In genomic region chr5:140317859-140318258, GRCh38 we compare ENCODE assay signal across 1 cellular context.
TF ChIP-seq lines count a peak whose summit lies in the region.

No MANE protein-coding gene starts in this region.

TF ChIP-seq in GM23338, 12 proteins besides CTCF, POLR2A, EP300 and RAD21 (continued from another document):
- TF ChIP-seq, protein P1, sequence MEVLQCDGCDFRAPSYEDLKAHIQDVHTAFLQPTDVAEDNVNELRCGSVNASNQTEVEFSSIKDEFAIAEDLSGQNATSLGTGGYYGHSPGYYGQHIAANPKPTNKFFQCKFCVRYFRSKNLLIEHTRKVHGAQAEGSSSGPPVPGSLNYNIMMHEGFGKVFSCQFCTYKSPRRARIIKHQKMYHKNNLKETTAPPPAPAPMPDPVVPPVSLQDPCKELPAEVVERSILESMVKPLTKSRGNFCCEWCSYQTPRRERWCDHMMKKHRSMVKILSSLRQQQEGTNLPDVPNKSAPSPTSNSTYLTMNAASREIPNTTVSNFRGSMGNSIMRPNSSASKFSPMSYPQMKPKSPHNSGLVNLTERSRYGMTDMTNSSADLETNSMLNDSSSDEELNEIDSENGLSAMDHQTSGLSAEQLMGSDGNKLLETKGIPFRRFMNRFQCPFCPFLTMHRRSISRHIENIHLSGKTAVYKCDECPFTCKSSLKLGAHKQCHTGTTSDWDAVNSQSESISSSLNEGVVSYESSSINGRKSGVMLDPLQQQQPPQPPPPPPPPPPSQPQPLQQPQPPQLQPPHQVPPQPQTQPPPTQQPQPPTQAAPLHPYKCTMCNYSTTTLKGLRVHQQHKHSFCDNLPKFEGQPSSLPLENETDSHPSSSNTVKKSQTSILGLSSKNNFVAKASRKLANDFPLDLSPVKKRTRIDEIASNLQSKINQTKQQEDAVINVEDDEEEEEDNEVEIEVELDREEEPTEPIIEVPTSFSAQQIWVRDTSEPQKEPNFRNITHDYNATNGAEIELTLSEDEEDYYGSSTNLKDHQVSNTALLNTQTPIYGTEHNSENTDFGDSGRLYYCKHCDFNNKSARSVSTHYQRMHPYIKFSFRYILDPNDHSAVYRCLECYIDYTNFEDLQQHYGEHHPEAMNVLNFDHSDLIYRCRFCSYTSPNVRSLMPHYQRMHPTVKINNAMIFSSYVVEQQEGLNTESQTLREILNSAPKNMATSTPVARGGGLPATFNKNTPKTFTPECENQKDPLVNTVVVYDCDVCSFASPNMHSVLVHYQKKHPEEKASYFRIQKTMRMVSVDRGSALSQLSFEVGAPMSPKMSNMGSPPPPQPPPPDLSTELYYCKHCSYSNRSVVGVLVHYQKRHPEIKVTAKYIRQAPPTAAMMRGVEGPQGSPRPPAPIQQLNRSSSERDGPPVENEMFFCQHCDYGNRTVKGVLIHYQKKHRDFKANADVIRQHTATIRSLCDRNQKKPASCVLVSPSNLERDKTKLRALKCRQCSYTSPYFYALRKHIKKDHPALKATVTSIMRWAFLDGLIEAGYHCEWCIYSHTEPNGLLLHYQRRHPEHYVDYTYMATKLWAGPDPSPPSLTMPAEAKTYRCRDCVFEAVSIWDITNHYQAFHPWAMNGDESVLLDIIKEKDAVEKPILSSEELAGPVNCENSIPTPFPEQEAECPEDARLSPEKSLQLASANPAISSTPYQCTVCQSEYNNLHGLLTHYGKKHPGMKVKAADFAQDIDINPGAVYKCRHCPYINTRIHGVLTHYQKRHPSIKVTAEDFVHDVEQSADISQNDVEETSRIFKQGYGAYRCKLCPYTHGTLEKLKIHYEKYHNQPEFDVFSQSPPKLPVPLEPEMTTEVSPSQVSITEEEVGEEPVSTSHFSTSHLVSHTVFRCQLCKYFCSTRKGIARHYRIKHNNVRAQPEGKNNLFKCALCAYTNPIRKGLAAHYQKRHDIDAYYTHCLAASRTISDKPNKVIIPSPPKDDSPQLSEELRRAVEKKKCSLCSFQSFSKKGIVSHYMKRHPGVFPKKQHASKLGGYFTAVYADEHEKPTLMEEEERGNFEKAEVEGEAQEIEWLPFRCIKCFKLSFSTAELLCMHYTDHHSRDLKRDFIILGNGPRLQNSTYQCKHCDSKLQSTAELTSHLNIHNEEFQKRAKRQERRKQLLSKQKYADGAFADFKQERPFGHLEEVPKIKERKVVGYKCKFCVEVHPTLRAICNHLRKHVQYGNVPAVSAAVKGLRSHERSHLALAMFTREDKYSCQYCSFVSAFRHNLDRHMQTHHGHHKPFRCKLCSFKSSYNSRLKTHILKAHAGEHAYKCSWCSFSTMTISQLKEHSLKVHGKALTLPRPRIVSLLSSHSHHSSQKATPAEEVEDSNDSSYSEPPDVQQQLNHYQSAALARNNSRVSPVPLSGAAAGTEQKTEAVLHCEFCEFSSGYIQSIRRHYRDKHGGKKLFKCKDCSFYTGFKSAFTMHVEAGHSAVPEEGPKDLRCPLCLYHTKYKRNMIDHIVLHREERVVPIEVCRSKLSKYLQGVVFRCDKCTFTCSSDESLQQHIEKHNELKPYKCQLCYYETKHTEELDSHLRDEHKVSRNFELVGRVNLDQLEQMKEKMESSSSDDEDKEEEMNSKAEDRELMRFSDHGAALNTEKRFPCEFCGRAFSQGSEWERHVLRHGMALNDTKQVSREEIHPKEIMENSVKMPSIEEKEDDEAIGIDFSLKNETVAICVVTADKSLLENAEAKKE (CRISPR knock-in tag; IDR thresholded peaks at IDR 0.05) = no peak
- no peak for TF ChIP-seq STAT1 (IDR thresholded peaks at IDR 0.05; ENCODE audit: unreplicated experiment)
- TF ChIP-seq EZH2phosphoT487 (IDR thresholded peaks at IDR 0.05; ENCODE audit: unreplicated experiment) = no peak
- TF ChIP-seq NANOG (IDR thresholded peaks at IDR 0.05; ENCODE audit: borderline replicate concordance) = no peak
- TF ChIP-seq, protein P2, sequence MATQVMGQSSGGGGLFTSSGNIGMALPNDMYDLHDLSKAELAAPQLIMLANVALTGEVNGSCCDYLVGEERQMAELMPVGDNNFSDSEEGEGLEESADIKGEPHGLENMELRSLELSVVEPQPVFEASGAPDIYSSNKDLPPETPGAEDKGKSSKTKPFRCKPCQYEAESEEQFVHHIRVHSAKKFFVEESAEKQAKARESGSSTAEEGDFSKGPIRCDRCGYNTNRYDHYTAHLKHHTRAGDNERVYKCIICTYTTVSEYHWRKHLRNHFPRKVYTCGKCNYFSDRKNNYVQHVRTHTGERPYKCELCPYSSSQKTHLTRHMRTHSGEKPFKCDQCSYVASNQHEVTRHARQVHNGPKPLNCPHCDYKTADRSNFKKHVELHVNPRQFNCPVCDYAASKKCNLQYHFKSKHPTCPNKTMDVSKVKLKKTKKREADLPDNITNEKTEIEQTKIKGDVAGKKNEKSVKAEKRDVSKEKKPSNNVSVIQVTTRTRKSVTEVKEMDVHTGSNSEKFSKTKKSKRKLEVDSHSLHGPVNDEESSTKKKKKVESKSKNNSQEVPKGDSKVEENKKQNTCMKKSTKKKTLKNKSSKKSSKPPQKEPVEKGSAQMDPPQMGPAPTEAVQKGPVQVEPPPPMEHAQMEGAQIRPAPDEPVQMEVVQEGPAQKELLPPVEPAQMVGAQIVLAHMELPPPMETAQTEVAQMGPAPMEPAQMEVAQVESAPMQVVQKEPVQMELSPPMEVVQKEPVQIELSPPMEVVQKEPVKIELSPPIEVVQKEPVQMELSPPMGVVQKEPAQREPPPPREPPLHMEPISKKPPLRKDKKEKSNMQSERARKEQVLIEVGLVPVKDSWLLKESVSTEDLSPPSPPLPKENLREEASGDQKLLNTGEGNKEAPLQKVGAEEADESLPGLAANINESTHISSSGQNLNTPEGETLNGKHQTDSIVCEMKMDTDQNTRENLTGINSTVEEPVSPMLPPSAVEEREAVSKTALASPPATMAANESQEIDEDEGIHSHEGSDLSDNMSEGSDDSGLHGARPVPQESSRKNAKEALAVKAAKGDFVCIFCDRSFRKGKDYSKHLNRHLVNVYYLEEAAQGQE (IDR thresholded peaks at IDR 0.05; ENCODE audit: unreplicated experiment) = no peak
TF ChIP-seq in GM23338: peak in this region for 0.
